8 cellular contexts compared by ENCODE assay signal in genomic region chr3:180601688-180602666, GRCh38.
A peak's percentile ranks its signal among the peaks of the same experiment; 100 is the strongest.
DNase-seq lines count a peak whose midpoint lies in the region; ATAC-seq and TF ChIP-seq lines count a peak whose summit lies in the region.

TSS of gene TTC14 (plus strand) at chr3:180602163. CDS start at chr3:180602262, 99 bp downstream.

- TF ChIP-seq CTCF in choroid plexus epithelial cell (conservative IDR thresholded peaks at IDR 0.05; ENCODE audit: low read depth, low read length): no peak

- H3K4me3 ChIP-seq in choroid plexus epithelial cell (ENCODE audit: low read depth, low read length): peak within 1 kb of the TSS; percentile 94

- DNase-seq in Ammon's horn (ENCODE audit: low spot score): peak; percentile 96
- DNase-seq in NCI-H510A (lab: John Stamatoyannopoulos, UW): peak; percentile 78
- peak; percentile 86 to 87 for DNase-seq in activated CD4-positive, alpha-beta T cell treated with anti-CD3 and anti-CD28 coated beads for 24 hours (ENCODE audit: low read depth in 2 of 2)
- DNase-seq in choroid plexus epithelial cell (ENCODE audit: low read depth): peak; percentile 97
- peak; percentile 90 for DNase-seq in kidney glomerular epithelial cell (lab: John Stamatoyannopoulos, UW)
- peak; percentile 78 to 80 for DNase-seq in stimulated activated CD4-positive, alpha-beta T cell treated with anti-CD3 and anti-CD28 coated beads, Interleukin-1b, Interleukin-23, amount 100 ng/mL, for 1 hour (ENCODE audit: low read depth in 2 of 2)

- ATAC-seq in GM19043 (IDR thresholded peaks at IDR 0.05; ENCODE audit: low read depth, unreplicated experiment) (peak; percentile 95), HG03378 (IDR thresholded peaks at IDR 0.05; ENCODE audit: unreplicated experiment) (peak; percentile 97)

Comparison
In these comparisons a context has a peak if more than half of its experiments do, and no peak if none do; other contexts are left out.
1. Peak in every context shown above with its lines: DNase-seq, ATAC-seq and H3K4me3 ChIP-seq.